Comparison of ENCODE assay signal across 34 cellular contexts in the genomic region with DNA sequence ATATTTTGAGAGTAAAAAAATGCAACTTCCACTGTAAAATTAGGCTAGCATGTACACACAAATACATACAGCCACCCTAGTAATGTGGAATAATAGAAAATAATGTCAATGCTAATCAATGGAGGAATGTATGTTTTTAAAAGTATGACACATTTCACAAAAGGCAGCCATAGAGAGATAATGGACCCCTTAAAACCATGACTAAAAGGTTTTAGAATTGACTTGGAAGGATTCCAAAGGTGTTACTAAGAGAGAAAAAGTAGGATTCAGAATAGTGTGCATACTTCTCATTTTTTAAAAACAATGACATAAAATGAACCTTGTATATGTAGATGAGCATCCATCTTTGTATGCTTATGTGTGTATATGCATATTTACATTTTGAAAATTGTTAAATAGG.
"Had no signal": no experiment of that assay in that cellular context is flagged by ENCODE, and none has a peak within 500 bp of the region (broad histone marks: within the 10 kb centered on the region; RNA-seq: fewer than 3 reads in every experiment).

No MANE protein-coding gene starts in this region.

- H3K4me1 ChIP-seq: body of pancreas, colonic mucosa, esophagus squamous epithelium, gastrocnemius medialis had no signal

- H3K4me2 ChIP-seq: hepatocyte had no signal

- H3K9me3 ChIP-seq: body of pancreas, colonic mucosa, gastrocnemius medialis, mucosa of descending colon, neutrophil, ovary, thoracic aorta had no signal

- H3K27me3 Mint-ChIP-seq: activated CD4-positive, alpha-beta memory T cell treated with anti-CD3 and anti-CD28 coated beads for 36 hours; activated CD4-positive, alpha-beta T cell treated with anti-CD3 and anti-CD28 coated beads, Interleukin-2, amount 10 ng/mL, durations not matched to agents 24 days and 14 days; activated naive CD4-positive, alpha-beta T cell treated with anti-CD3 and anti-CD28 coated beads, Interleukin-2, amount 10 ng/mL, durations not matched to agents 7 days and 5 days; activated naive CD8-positive, alpha-beta T cell treated with anti-CD3 and anti-CD28 coated beads, Interleukin-2, amount 10 ng/mL, durations not matched to agents 7 days and 5 days; stimulated activated naive CD8-positive, alpha-beta T cell treated with anti-CD3 and anti-CD28 coated beads, Interleukin-15, Interleukin-2, amounts not matched to agents 100 ng/mL and 50 ng/mL, for 24 hours had no signal

- FAIRE-seq: endometrium, keratinocyte, urothelium cell line had no signal

- DNase-seq: activated CD4-positive, alpha-beta memory T cell treated with anti-CD3 and anti-CD28 coated beads for 36 hours; activated CD4-positive, alpha-beta T cell treated with anti-CD3 and anti-CD28 coated beads, Interleukin-2, amount 10 ng/mL, durations not matched to agents 24 days and 14 days; activated CD4-positive, CD25-positive, alpha-beta regulatory T cell treated with anti-CD3 and anti-CD28 coated beads, Interleukin-2, amount 50 U/mL, for 72 hours; activated CD8-positive, alpha-beta memory T cell treated with anti-CD3 and anti-CD28 coated beads, Interleukin-2, amount 50 U/mL, for 4 hours; activated effector memory CD4-positive, alpha-beta T cell treated with anti-CD3 and anti-CD28 coated beads, Interleukin-2, amount 50 U/mL, for 16 hours; activated naive CD4-positive, alpha-beta T cell treated with anti-CD3 and anti-CD28 coated beads, Interleukin-2, amount 10 ng/mL, durations not matched to agents 7 days and 5 days; activated naive CD8-positive, alpha-beta T cell treated with anti-CD3 and anti-CD28 coated beads, Interleukin-2, amount 10 ng/mL, durations not matched to agents 7 days and 5 days; activated T-cell treated with anti-CD3 and anti-CD28 coated beads, Interleukin-2, amount 50 U/mL, for 1 hour; amniotic stem cell; body of pancreas; colonic mucosa; effector CD8-positive, alpha-beta T cell; esophagus squamous epithelium; gastrocnemius medialis; left cardiac atrium; left ventricle myocardium superior; mucosa of descending colon; nephron progenitor cell; ovary; stimulated activated CD4-positive, alpha-beta T cell treated with anti-CD3 and anti-CD28 coated beads, Interleukin-4, amount 100 ng/mL, for 24 hours; T1000; trophoblast cell had no signal

- H3K9me3 Mint-ChIP-seq: nephron progenitor cell had no signal

- H3K27ac ChIP-seq: body of pancreas, colonic mucosa, epithelial cell of prostate, esophagus squamous epithelium, gastrocnemius medialis, hepatocyte, neutrophil, ovary, skin epidermis, thoracic aorta had no signal

- H3K36me3 Mint-ChIP-seq: activated CD4-positive, alpha-beta memory T cell treated with anti-CD3 and anti-CD28 coated beads for 36 hours; activated naive CD4-positive, alpha-beta T cell treated with anti-CD3 and anti-CD28 coated beads, Interleukin-2, amount 10 ng/mL, durations not matched to agents 7 days and 5 days; activated naive CD8-positive, alpha-beta T cell treated with anti-CD3 and anti-CD28 coated beads, Interleukin-2, amount 10 ng/mL, durations not matched to agents 7 days and 5 days; stimulated activated effector memory CD8-positive, alpha-beta T cell treated with anti-CD3 and anti-CD28 coated beads, Interleukin-12 subunit alpha, Interleukin-12 subunit beta, amount 100 ng/mL, for 72 hours had no signal

- H3K36me3 ChIP-seq: colonic mucosa, esophagus squamous epithelium, gastrocnemius medialis, neutrophil, ovary, thoracic aorta had no signal

- H3K4me3 Mint-ChIP-seq: activated CD4-positive, alpha-beta memory T cell treated with anti-CD3 and anti-CD28 coated beads for 36 hours; activated CD4-positive, alpha-beta T cell treated with anti-CD3 and anti-CD28 coated beads, Interleukin-2, amount 10 ng/mL, durations not matched to agents 24 days and 14 days; activated naive CD4-positive, alpha-beta T cell treated with anti-CD3 and anti-CD28 coated beads, Interleukin-2, amount 10 ng/mL, durations not matched to agents 7 days and 5 days; activated naive CD8-positive, alpha-beta T cell treated with anti-CD3 and anti-CD28 coated beads, Interleukin-2, amount 10 ng/mL, durations not matched to agents 7 days and 5 days; activated T-helper 1 cell treated with anti-CD3 and anti-CD28 coated beads, Interleukin-12 subunit alpha, Interleukin-12 subunit beta, Interleukin-2, Interleukin-4 antibody, amounts not matched to agents 30 ng/mL and 10 ng/mL and 1 ng/mL, durations not matched to agents 14 hours and 24 hours and 36 hours; nephron progenitor cell; stimulated activated effector memory CD8-positive, alpha-beta T cell treated with anti-CD3 and anti-CD28 coated beads, Interleukin-12 subunit alpha, Interleukin-12 subunit beta, amount 100 ng/mL, for 72 hours; stimulated activated naive CD8-positive, alpha-beta T cell treated with anti-CD3 and anti-CD28 coated beads, Interleukin-15, Interleukin-2, amounts not matched to agents 100 ng/mL and 50 ng/mL, for 24 hours had no signal

- H3K4me1 Mint-ChIP-seq: activated CD4-positive, alpha-beta T cell treated with anti-CD3 and anti-CD28 coated beads, Interleukin-2, amount 10 ng/mL, durations not matched to agents 24 days and 14 days; activated naive CD4-positive, alpha-beta T cell treated with anti-CD3 and anti-CD28 coated beads, Interleukin-2, amount 10 ng/mL, durations not matched to agents 7 days and 5 days; activated naive CD8-positive, alpha-beta T cell treated with anti-CD3 and anti-CD28 coated beads, Interleukin-2, amount 10 ng/mL, durations not matched to agents 7 days and 5 days; nephron progenitor cell; stimulated activated effector memory CD8-positive, alpha-beta T cell treated with anti-CD3 and anti-CD28 coated beads, Interleukin-12 subunit alpha, Interleukin-12 subunit beta, amount 100 ng/mL, for 72 hours had no signal

- H2AFZ ChIP-seq: hepatocyte had no signal

- H3K4me3 ChIP-seq: body of pancreas, colonic mucosa, esophagus squamous epithelium, gastrocnemius medialis, hepatocyte, mucosa of descending colon, ovary, skin epidermis, thoracic aorta had no signal

- H3K27me3 ChIP-seq: body of pancreas, colonic mucosa, esophagus squamous epithelium, gastrocnemius medialis, hepatocyte, neutrophil, ovary had no signal

- H3K79me2 ChIP-seq: hepatocyte had no signal

- H3K27ac Mint-ChIP-seq: activated CD4-positive, alpha-beta memory T cell treated with anti-CD3 and anti-CD28 coated beads for 36 hours; activated CD4-positive, alpha-beta T cell treated with anti-CD3 and anti-CD28 coated beads, Interleukin-2, amount 10 ng/mL, durations not matched to agents 24 days and 14 days; activated naive CD4-positive, alpha-beta T cell treated with anti-CD3 and anti-CD28 coated beads, Interleukin-2, amount 10 ng/mL, durations not matched to agents 7 days and 5 days; activated naive CD8-positive, alpha-beta T cell treated with anti-CD3 and anti-CD28 coated beads, Interleukin-2, amount 10 ng/mL, durations not matched to agents 7 days and 5 days; activated T-helper 1 cell treated with anti-CD3 and anti-CD28 coated beads, Interleukin-12 subunit alpha, Interleukin-12 subunit beta, Interleukin-2, Interleukin-4 antibody, amounts not matched to agents 30 ng/mL and 10 ng/mL and 1 ng/mL, durations not matched to agents 14 hours and 24 hours and 36 hours; nephron progenitor cell; progenitor cell of endocrine pancreas; stimulated activated effector memory CD8-positive, alpha-beta T cell treated with anti-CD3 and anti-CD28 coated beads, Interleukin-12 subunit alpha, Interleukin-12 subunit beta, amount 100 ng/mL, for 72 hours; stimulated activated naive CD8-positive, alpha-beta T cell treated with anti-CD3 and anti-CD28 coated beads, Interleukin-15, Interleukin-2, amounts not matched to agents 100 ng/mL and 50 ng/mL, for 24 hours had no signal
